Comparison of ENCODE assay signal across 1 cellular context in genomic region chr22:38295339-38295738, GRCh38.
TF ChIP-seq lines count a peak whose summit lies in the region.

No MANE protein-coding gene starts in this region.

TF ChIP-seq in K562, 482 proteins besides CTCF, POLR2A, EP300 and RAD21:
- TF ChIP-seq ZFP36 (IDR thresholded peaks at IDR 0.05; ENCODE audit: low read depth, low read length, partially characterized antibody) (peak; percentile 37), POLR2G (IDR thresholded peaks at IDR 0.05; ENCODE audit: low read depth, low read length) (peak; percentile 45; the same call in 1 of the 2 replicates), ZNF324 (CRISPR knock-in tag; IDR thresholded peaks at IDR 0.05) (no peak)
